Comparison of ENCODE assay signal across 24 cellular contexts in the genomic region with DNA sequence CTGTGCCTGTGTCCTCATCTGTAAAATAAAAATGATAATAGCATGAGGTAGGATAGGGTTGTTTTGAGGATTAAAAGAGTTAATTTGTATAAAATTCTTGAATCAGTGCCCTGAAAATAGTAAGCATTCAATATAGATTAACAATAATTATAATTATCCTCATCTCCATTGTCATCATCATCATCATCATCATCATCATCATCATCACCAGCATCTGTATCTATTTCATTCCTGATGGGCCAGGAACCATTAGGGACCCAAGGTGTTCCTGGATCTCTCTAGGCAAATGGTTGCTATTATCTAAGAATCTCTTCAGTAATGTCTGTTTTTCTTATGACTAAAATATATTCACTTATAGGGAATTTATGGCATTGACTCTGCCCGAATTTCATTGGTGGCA. TPM values are rescaled to one million over a fixed set of nuclear protein-coding genes. Genes with fewer than 3 reads are reported as not detected.
"Had no signal": no experiment of that assay in that cellular context is flagged by ENCODE, and none has a peak within 500 bp of the region (broad histone marks: within the 10 kb centered on the region; RNA-seq: fewer than 3 reads in every experiment).

No MANE protein-coding gene starts in this region.

- H3K4me1 ChIP-seq: gastrocnemius medialis, heart right ventricle, parathyroid adenoma, testis, tibial nerve, upper lobe of right lung, vagina had no signal

- H3K9me3 ChIP-seq: gastrocnemius medialis, heart right ventricle, lower lobe of right lung, sigmoid colon, testis, tibial nerve, upper lobe of right lung, vagina had no signal

- H3K27me3 ChIP-seq: gastrocnemius medialis, heart right ventricle, sigmoid colon, testis, tibial nerve, upper lobe of right lung, vagina had no signal

- H3K27me3 Mint-ChIP-seq: naive B cell; stimulated activated naive B cell treated with anti-CD40 and anti-IgM and Interleukin-4, amounts not matched to agents 10 μg/mL and 1 μg/mL and 100 μg/mL, for 72 hours; stimulated activated naive CD8-positive, alpha-beta T cell treated with anti-CD3 and anti-CD28 coated beads, Interleukin-15, amount 100 ng/mL, for 72 hours had no signal

- H2AFZ ChIP-seq: parathyroid adenoma had no signal

- H3K27ac ChIP-seq: coronary artery, gastrocnemius medialis, heart right ventricle, lower lobe of right lung, parathyroid adenoma, sigmoid colon, testis, tibial nerve, upper lobe of right lung, vagina had no signal

- H3K4me3 Mint-ChIP-seq: endodermal cell; nephron; stimulated activated naive CD8-positive, alpha-beta T cell treated with anti-CD3 and anti-CD28 coated beads, Interleukin-15, amount 100 ng/mL, for 72 hours had no signal

- H3K4me3 ChIP-seq: coronary artery, gastrocnemius medialis, heart right ventricle, lower lobe of right lung, sigmoid colon, skin epidermis, testis, tibial nerve, upper lobe of right lung, vagina had no signal

- H3K79me2 ChIP-seq: parathyroid adenoma had no signal

- H3K36me3 ChIP-seq: gastrocnemius medialis, heart right ventricle, lower lobe of right lung, sigmoid colon, tibial nerve, upper lobe of right lung, vagina had no signal

- H3K9ac ChIP-seq: parathyroid adenoma had no signal

- H3K36me3 Mint-ChIP-seq: naive B cell; stimulated activated naive B cell treated with anti-CD40 and anti-IgM and Interleukin-4, amounts not matched to agents 10 μg/mL and 1 μg/mL and 100 μg/mL, for 72 hours had no signal

- H3K27ac Mint-ChIP-seq: endodermal cell; nephron; stimulated activated naive CD8-positive, alpha-beta T cell treated with anti-CD3 and anti-CD28 coated beads, Interleukin-15, amount 100 ng/mL, for 72 hours had no signal

- H3K9me3 Mint-ChIP-seq: endodermal cell; naive B cell; nephron; stimulated activated naive B cell treated with anti-CD40 and anti-IgM and Interleukin-4, amounts not matched to agents 10 μg/mL and 1 μg/mL and 100 μg/mL, for 72 hours; stimulated activated naive CD8-positive, alpha-beta T cell treated with anti-CD3 and anti-CD28 coated beads, Interleukin-15, amount 100 ng/mL, for 72 hours had no signal

- DNase-seq: effector CD4-positive, alpha-beta T cell; endodermal cell; gastrocnemius medialis; heart right ventricle; hypothalamus; lower lobe of right lung; mesenchymal stem cell; naive B cell; sigmoid colon; stimulated activated CD4-positive, alpha-beta T cell treated with anti-CD3 and anti-CD28 coated beads, Interleukin-2, amount 100 ng/mL, for 24 hours; stimulated activated CD4-positive, alpha-beta T cell treated with anti-CD3 and anti-CD28 coated beads, Interleukin-4, amount 100 ng/mL, for 4 hours; stimulated activated naive B cell treated with anti-CD40 and anti-IgM and Interleukin-4, amounts not matched to agents 10 μg/mL and 1 μg/mL and 100 μg/mL, for 72 hours; stimulated activated naive CD8-positive, alpha-beta T cell treated with anti-CD3 and anti-CD28 coated beads, Interleukin-15, amount 100 ng/mL, for 72 hours; testis; upper lobe of right lung had no signal

- ATAC-seq: gastrocnemius medialis; heart right ventricle; stimulated activated naive CD8-positive, alpha-beta T cell treated with anti-CD3 and anti-CD28 coated beads, Interleukin-15, amount 100 ng/mL, for 72 hours; upper lobe of right lung had no signal

- H3K4me1 Mint-ChIP-seq: stimulated activated naive CD8-positive, alpha-beta T cell treated with anti-CD3 and anti-CD28 coated beads, Interleukin-15, amount 100 ng/mL, for 72 hours had no signal

RNA-seq across cellular contexts. Expression of a gene that starts 31.6 kb away (rescaled TPM):
- total RNA-seq: dermis microvascular lymphatic vessel endothelial cell, endothelial cell of umbilical vein, pulmonary artery endothelial cell, tibial nerve had no signal
- polyA plus RNA-seq: endothelial cell of umbilical vein, heart right ventricle had no signal
